In the genomic region with DNA sequence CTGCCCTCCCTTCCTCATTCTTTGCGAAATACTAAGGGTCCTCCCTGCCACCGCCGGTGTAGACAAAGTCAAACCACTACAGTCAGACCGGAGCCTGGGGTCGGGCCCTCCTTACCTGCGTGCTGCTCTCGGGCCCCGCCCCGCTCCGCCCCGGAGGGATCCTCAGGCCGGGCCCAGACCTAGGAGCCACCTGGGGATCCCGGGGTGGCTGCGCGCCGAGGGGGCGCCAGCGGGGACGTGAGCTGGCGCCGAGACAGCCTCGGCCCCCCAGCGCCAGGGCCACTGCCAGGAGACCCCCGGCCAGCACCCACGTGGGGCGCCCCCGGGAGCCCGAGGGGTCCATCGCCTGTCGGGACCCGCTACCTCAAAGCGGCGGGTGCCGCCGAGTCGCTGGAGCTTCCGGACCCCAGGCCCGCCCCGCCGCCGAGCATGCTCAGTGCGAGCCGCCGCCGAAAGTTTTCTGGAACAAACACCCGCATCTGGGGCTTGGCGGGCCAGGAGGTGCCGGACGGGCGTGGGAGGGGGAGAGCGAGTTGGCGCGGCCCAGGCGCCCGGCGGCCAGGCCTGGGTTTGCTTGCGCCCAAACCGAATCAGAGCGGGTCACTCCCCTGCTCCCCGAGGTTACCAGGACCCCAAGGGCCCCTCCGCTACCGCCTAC, we compare ENCODE assay signal across 8 cellular contexts. TPM values are rescaled to one million over a fixed set of nuclear protein-coding genes. Genes with fewer than 3 reads are reported as not detected.
A peak's percentile ranks its signal among the peaks of the same experiment; 100 is the strongest.
DNase-seq lines count a peak whose midpoint lies in the region; ATAC-seq and TF ChIP-seq lines count a peak whose summit lies in the region.

A gene with protein sequence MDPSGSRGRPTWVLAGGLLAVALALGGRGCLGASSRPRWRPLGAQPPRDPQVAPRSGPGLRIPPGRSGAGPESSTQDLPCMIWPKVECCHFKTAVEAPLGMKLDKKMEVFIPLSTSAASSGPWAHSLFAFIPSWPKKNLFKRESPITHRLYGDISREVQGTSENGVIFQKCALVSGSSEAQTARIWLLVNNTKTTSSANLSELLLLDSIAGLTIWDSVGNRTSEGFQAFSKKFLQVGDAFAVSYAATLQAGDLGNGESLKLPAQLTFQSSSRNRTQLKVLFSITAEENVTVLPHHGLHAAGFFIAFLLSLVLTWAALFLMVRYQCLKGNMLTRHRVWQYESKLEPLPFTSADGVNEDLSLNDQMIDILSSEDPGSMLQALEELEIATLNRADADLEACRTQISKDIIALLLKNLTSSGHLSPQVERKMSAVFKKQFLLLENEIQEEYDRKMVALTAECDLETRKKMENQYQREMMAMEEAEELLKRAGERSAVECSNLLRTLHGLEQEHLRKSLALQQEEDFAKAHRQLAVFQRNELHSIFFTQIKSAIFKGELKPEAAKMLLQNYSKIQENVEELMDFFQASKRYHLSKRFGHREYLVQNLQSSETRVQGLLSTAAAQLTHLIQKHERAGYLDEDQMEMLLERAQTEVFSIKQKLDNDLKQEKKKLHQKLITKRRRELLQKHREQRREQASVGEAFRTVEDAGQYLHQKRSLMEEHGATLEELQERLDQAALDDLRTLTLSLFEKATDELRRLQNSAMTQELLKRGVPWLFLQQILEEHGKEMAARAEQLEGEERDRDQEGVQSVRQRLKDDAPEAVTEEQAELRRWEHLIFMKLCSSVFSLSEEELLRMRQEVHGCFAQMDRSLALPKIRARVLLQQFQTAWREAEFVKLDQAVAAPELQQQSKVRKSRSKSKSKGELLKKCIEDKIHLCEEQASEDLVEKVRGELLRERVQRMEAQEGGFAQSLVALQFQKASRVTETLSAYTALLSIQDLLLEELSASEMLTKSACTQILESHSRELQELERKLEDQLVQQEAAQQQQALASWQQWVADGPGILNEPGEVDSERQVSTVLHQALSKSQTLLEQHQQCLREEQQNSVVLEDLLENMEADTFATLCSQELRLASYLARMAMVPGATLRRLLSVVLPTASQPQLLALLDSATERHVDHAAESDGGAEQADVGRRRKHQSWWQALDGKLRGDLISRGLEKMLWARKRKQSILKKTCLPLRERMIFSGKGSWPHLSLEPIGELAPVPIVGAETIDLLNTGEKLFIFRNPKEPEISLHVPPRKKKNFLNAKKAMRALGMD (minus strand): TSS at position 389 of the 658 bp plus-strand sequence. CDS start 46 bp downstream, at position 343.

- H3K36me3 ChIP-seq in right atrium auricular region, result no peaks in the 10 kb centered on the region
- no peaks in the 10 kb centered on the region for H3K36me3 ChIP-seq in prostate gland

- peaks cover 0 to 39% of the 10 kb centered on the region in 2 donors for H3K4me1 ChIP-seq in right atrium auricular region
- H3K4me1 ChIP-seq in prostate gland (replicated peaks), result peaks cover 4% of the 10 kb centered on the region

- H3K27me3 ChIP-seq in right atrium auricular region, result no peaks in the 10 kb centered on the region
- no peaks in the 10 kb centered on the region for H3K27me3 ChIP-seq in prostate gland (replicated peaks; ENCODE audit: insufficient read depth)

- H3K4me3 ChIP-seq in right atrium auricular region (peak within 1 kb of the TSS; percentile 65 to 82), prostate gland (peak within 1 kb of the TSS; percentile 60 to 61)

- peak; percentile 44 for TF ChIP-seq POLR2A in prostate gland (IDR thresholded peaks at IDR 0.05)

- H3K27ac ChIP-seq in right atrium auricular region (peak within 1 kb of the TSS; percentile 83 to 84), prostate gland (peak within 1 kb of the TSS; percentile 78 to 83)

- no peak for TF ChIP-seq CTCF in right atrium auricular region (IDR thresholded peaks at IDR 0.05)
- TF ChIP-seq CTCF in prostate gland (IDR thresholded peaks at IDR 0.05), result no peak

- no peaks in the 10 kb centered on the region for H3K9me3 ChIP-seq in right atrium auricular region
- no peaks in the 10 kb centered on the region for H3K9me3 ChIP-seq in prostate gland

- DNase-seq in AG08395 (ENCODE audit: low spot score), result peak; percentile 78
- DNase-seq in astrocyte of the hippocampus (ENCODE audit: low read depth, low spot score), result peak; percentile 80
- peak; percentile 79 for DNase-seq in right atrium auricular region (ENCODE audit: low spot score)
- DNase-seq in prostate gland (ENCODE audit: low spot score), result peak; percentile 65
- DNase-seq in NCI-H526 treated with DMSO at 0.1 percent for 48 hours (lab: John Stamatoyannopoulos, UW), result no peak

- ATAC-seq in HG03039 (IDR thresholded peaks at IDR 0.05; ENCODE audit: unreplicated experiment) (peak; percentile 29), GM19467 (IDR thresholded peaks at IDR 0.05; ENCODE audit: unreplicated experiment) (no peak), GM21786 (IDR thresholded peaks at IDR 0.05; ENCODE audit: unreplicated experiment) (no peak)

- intact Hi-C loops in prostate gland (cut with DNase I), result no loop called here

- 4% methylated on average over 36 of the region's 62 CpGs for WGBS in prostate gland

RNA-seq across cellular contexts. Expression of the gene that starts here (rescaled TPM):
- total RNA-seq in right atrium auricular region (1 to 10 TPM; 2.6 to 7.0 TPM), prostate gland (10 to 100 TPM in 1 of 2 donors, 1 to 10 TPM in 1; 7.6 to 11.0 TPM)
